ENCODE assay signal across 1 cellular context in the genomic region with DNA sequence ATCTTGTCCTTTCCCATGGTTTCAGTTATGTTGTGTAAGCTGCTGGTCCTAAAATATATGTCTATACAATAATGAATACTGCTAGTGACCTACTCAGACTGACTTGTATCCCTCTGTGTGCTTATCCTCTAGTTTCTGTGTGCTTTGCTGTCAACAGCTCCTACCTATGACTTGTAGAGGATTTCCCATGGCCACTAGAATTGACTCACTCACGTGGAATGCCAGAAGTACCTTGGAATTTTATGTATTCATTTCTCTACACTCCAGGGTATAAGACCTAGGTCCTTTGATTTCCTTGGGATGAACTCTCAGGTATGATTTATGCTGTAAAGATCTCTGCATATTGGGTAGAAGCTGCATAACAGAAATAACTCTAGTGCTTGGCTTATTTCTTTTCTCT.
TF ChIP-seq lines count a peak whose summit lies in the region.

No MANE protein-coding gene starts in this region.

TF ChIP-seq in IMR-90, 13 proteins besides CTCF, POLR2A, EP300 and RAD21:
- TF ChIP-seq MAFK (IDR thresholded peaks at IDR 0.05; ENCODE audit: low read depth, low read length) = no peak
- TF ChIP-seq MAZ (IDR thresholded peaks at IDR 0.05; ENCODE audit: borderline replicate concordance, low read depth, low read length) = no peak
- TF ChIP-seq MXI1 (IDR thresholded peaks at IDR 0.05; ENCODE audit: borderline replicate concordance, low read depth, low read length) = no peak
- TF ChIP-seq NFE2L2 (IDR thresholded peaks at IDR 0.05; ENCODE audit: low read depth, low read length) = no peak
- no peak for TF ChIP-seq FOS (IDR thresholded peaks at IDR 0.05; ENCODE audit: low read depth, low read length)
- TF ChIP-seq, protein P1, sequence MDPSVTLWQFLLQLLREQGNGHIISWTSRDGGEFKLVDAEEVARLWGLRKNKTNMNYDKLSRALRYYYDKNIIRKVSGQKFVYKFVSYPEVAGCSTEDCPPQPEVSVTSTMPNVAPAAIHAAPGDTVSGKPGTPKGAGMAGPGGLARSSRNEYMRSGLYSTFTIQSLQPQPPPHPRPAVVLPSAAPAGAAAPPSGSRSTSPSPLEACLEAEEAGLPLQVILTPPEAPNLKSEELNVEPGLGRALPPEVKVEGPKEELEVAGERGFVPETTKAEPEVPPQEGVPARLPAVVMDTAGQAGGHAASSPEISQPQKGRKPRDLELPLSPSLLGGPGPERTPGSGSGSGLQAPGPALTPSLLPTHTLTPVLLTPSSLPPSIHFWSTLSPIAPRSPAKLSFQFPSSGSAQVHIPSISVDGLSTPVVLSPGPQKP (IDR thresholded peaks at IDR 0.05; ENCODE audit: borderline replicate concordance, low read depth, low read length) = no peak
- no peak for TF ChIP-seq RFX5 (IDR thresholded peaks at IDR 0.05; ENCODE audit: low read depth, low read length)
- no peak for TF ChIP-seq SMC3 (IDR thresholded peaks at IDR 0.05; ENCODE audit: low read depth, low read length)
- no peak for TF ChIP-seq BHLHE40 (IDR thresholded peaks at IDR 0.05; ENCODE audit: low read depth, low read length)
- TF ChIP-seq RCOR1 (IDR thresholded peaks at IDR 0.05; ENCODE audit: insufficient replicate concordance, low read length) = no peak
